Comparison of ENCODE assay signal across 36 cellular contexts in genomic region chr16:80766798-80767197, GRCh38.
"Had no signal": no experiment of that assay in that cellular context is flagged by ENCODE, and none has a peak within 500 bp of the region (broad histone marks: within the 10 kb centered on the region; RNA-seq: fewer than 3 reads in every experiment).

No MANE protein-coding gene starts in this region.

- H3K4me3 ChIP-seq: MG63 had no signal

- H3K9me3 ChIP-seq: MG63 had no signal

- H3K36me3 ChIP-seq: MG63 had no signal

- DNase-seq: Karpas-422, Kasumi-1, MG63, MM.1S, MV-4-11, NCI-H1048, NCI-H1092, NCI-H1092 treated with DMSO at 0.1 percent for 48 hours, NCI-H1105, NCI-H1105 treated with DMSO at 0.1 percent for 48 hours, NCI-H1417, NCI-H1417 treated with DMSO at 0.1 percent for 48 hours, NCI-H1436, NCI-H1436 treated with DMSO at 0.1 percent for 48 hours, NCI-H146, NCI-H1694, NCI-H1694 treated with DMSO at 0.1 percent for 48 hours, NCI-H187, NCI-H187 treated with DMSO at 0.1 percent for 48 hours, NCI-H1930, NCI-H2029, NCI-H2029 treated with DMSO at 0.1 percent for 48 hours, NCI-H2081, NCI-H2081 treated with DMSO at 0.1 percent for 48 hours, NCI-H2107, NCI-H2171, NCI-H2171 treated with DMSO at 0.1 percent for 48 hours, NCI-H2227 treated with DMSO at 0.1 percent for 48 hours, NCI-H226, NCI-H345, NCI-H446, NCI-H446 treated with DMSO at 0.1 percent for 48 hours, NCI-H510A, NCI-H510A treated with DMSO at 0.1 percent for 48 hours, NCI-H524, NCI-H524 treated with DMSO at 0.1 percent for 48 hours had no signal

- H3K27me3 ChIP-seq: MG63 had no signal
